ENCODE assay signal across 8 cellular contexts in genomic region chr11:129895126-129896041, GRCh38. TPM values are rescaled to one million over a fixed set of nuclear protein-coding genes. Genes with fewer than 3 reads are reported as not detected.
A peak's percentile ranks its signal among the peaks of the same experiment; 100 is the strongest.
DNase-seq lines count a peak whose midpoint lies in the region; ATAC-seq and TF ChIP-seq lines count a peak whose summit lies in the region.

Gene NFRKB (minus strand): TSS chr11:129895578. CDS start chr11:129892849, 2,729 bp downstream.

- H3F3A ChIP-seq in neural cell (ENCODE audit: insufficient read depth, low read length, poor library complexity, severe bottlenecking) = no peaks in the 10 kb centered on the region

- H3K9me3 ChIP-seq in Karpas-422 (ENCODE audit: low read length) = no peaks in the 10 kb centered on the region
- no peaks in the 10 kb centered on the region for H3K9me3 ChIP-seq in neural cell (ENCODE audit: low read length)
- no peaks in the 10 kb centered on the region for H3K9me3 ChIP-seq in stomach

- TF ChIP-seq CTCF in neural cell (IDR thresholded peaks at IDR 0.05; ENCODE audit: poor library complexity, severe bottlenecking) (peak; percentile 56), stomach (IDR thresholded peaks at IDR 0.05) (peak in 1 of 7 experiments; percentile 47)

- no peaks in the 10 kb centered on the region for H3K9me2 ChIP-seq in Karpas-422 (replicated peaks; ENCODE audit: insufficient read depth, low read length)
- H3K9me2 ChIP-seq in neural cell (ENCODE audit: insufficient read depth, low read length) = no peaks in the 10 kb centered on the region

- DNase-seq in Daoy (ENCODE audit: low read depth) (peak; percentile 83), Karpas-422 (peak; percentile 88), fibroblast of the conjunctiva (ENCODE audit: low read depth) (peak; percentile 20), stomach (peak; percentile 93)
- DNase-seq in activated effector memory CD4-positive, alpha-beta T cell treated with anti-CD3 and anti-CD28 coated beads, Interleukin-2, amount 50 U/mL, for 16 hours = peak; percentile 95

- H3K79me2 ChIP-seq in Karpas-422 (ENCODE audit: low read length) (peaks cover 31% of the 10 kb centered on the region), neural cell (replicated peaks; ENCODE audit: insufficient read depth, low read length) (peaks cover 17% of the 10 kb centered on the region)

- no peaks in the 10 kb centered on the region for H4K20me1 ChIP-seq in Karpas-422 (ENCODE audit: insufficient read depth, low read depth, low read length)
- H4K20me1 ChIP-seq in neural cell (ENCODE audit: insufficient read depth) = no peaks in the 10 kb centered on the region

- no peak within 1 kb of the TSS; the same call in 1 of the 2 replicates for H2AFZ ChIP-seq in Karpas-422 (ENCODE audit: low read length)
- H2AFZ ChIP-seq in neural cell (ENCODE audit: low read depth, low read length) = peak within 1 kb of the TSS; percentile 96

- intact Hi-C loops in stomach (cut with DNase I; ENCODE audit: low total_unique reads) = no loop called here

- H3K4me1 ChIP-seq in Karpas-422 (ENCODE audit: low read length) = peaks cover 15% of the 10 kb centered on the region
- H3K4me1 ChIP-seq in stomach = peaks cover 12 to 24% (median 18%) of the 10 kb centered on the region in 4 donors

- H3K4me2 ChIP-seq in Karpas-422 (ENCODE audit: low read depth, low read length, poor library complexity, severe bottlenecking) (peak within 1 kb of the TSS; percentile 79), neural cell (ENCODE audit: low read length) (peak within 1 kb of the TSS; percentile 77)

- peak within 1 kb of the TSS; percentile 82 for H3K4me3 ChIP-seq in Karpas-422 (ENCODE audit: low read length)
- H3K4me3 ChIP-seq in neural cell (ENCODE audit: low read length) = peak within 1 kb of the TSS; percentile 93
- H3K4me3 ChIP-seq in stomach = peak within 1 kb of the TSS; percentile 91 to 100 (median 98)

- TF ChIP-seq POLR2A in Raji (IDR thresholded peaks at IDR 0.05; ENCODE audit: insufficient read depth, low read depth, low read length) = peak; percentile 76
- TF ChIP-seq POLR2A in stomach (IDR thresholded peaks at IDR 0.05) = no peak

- 0 out of 2 replicates have a peak, but pooled peaks cover 9% of the 10 kb centered on the region for H3K36me3 ChIP-seq in Karpas-422 (ENCODE audit: insufficient read depth, low read length)
- no peaks in the 10 kb centered on the region for H3K36me3 ChIP-seq in neural cell (ENCODE audit: insufficient read depth, low read length)
- H3K36me3 ChIP-seq in stomach = peaks cover 3 to 36% (median 33%) of the 10 kb centered on the region in 4 donors

- H3K9ac ChIP-seq in Karpas-422 (ENCODE audit: low read length) = peak within 1 kb of the TSS; percentile 79
- peak within 1 kb of the TSS; percentile 73 for H3K9ac ChIP-seq in neural cell (ENCODE audit: low read length)

- peak within 1 kb of the TSS; percentile 43; the same call in 1 of the 2 replicates for H3K27ac ChIP-seq in Karpas-422 (ENCODE audit: low read length)
- peak within 1 kb of the TSS; percentile 56 for H3K27ac ChIP-seq in neural cell (ENCODE audit: low read length)
- H3K27ac ChIP-seq in stomach = peak within 1 kb of the TSS; percentile 80 to 91 (median 87)

- 1 to 2% (median 1%) methylated on average over 31 to 77 of the region's 77 CpGs for WGBS in stomach, 5 donors

- ATAC-seq in GM21786 (IDR thresholded peaks at IDR 0.05; ENCODE audit: unreplicated experiment) = peak; percentile 90

- H3K27me3 ChIP-seq in Karpas-422 (ENCODE audit: low read length) = no peaks in the 10 kb centered on the region
- no peaks in the 10 kb centered on the region for H3K27me3 ChIP-seq in neural cell (ENCODE audit: insufficient read depth, low read depth, low read length)
- H3K27me3 ChIP-seq in stomach = no peaks in the 10 kb centered on the region

- TF ChIP-seq RAD21 in neural cell (conservative IDR thresholded peaks at IDR 0.05) = no peak

- TF ChIP-seq EP300 in neural cell (conservative IDR thresholded peaks at IDR 0.05; ENCODE audit: poor library complexity, severe bottlenecking) = no peak
- TF ChIP-seq EP300 in stomach (IDR thresholded peaks at IDR 0.05) = no peak

TF ChIP-seq in neural cell, 6 proteins besides CTCF, POLR2A, EP300 and RAD21:
- no peak for TF ChIP-seq EZH2 (IDR thresholded peaks at IDR 0.05; ENCODE audit: borderline replicate concordance, insufficient read depth, low read length, poor library complexity, severe bottlenecking)
- no peak for TF ChIP-seq TAF1 (IDR thresholded peaks at IDR 0.05; ENCODE audit: low read depth)
- no peak for TF ChIP-seq REST (IDR thresholded peaks at IDR 0.05; ENCODE audit: borderline replicate concordance)
- no peak for TF ChIP-seq MXI1 (conservative IDR thresholded peaks at IDR 0.05; ENCODE audit: poor library complexity, severe bottlenecking)
- peak; percentile 75 for TF ChIP-seq POLR2AphosphoS5 (IDR thresholded peaks at IDR 0.05)
- peak; percentile 27 for TF ChIP-seq SMC3 (conservative IDR thresholded peaks at IDR 0.05; ENCODE audit: poor library complexity)

RNA-seq across cellular contexts. Expression of gene NFRKB, which starts in this region (rescaled TPM):
- 20.2 and 21.5 TPM in 2 replicates for total RNA-seq in Daoy (2014; rRNA removed; shearing (Covaris generic))
- 9.4 and 26.9 TPM in 2 replicates for total RNA-seq in Karpas-422 (2014; rRNA removed; shearing (Covaris generic); ENCODE audit: low replicate concordance)
- polyA plus RNA-seq in neural cell (26.6 and 26.7 TPM in 2 replicates), stomach (1 to 10 TPM; 4.4 to 7.2 (median 5.4) TPM)
- polyA minus RNA-seq in neural cell = 35.8 and 38.1 TPM in 2 replicates
- 100 to 1,000 TPM in 1 of 5 donors, 10 to 100 TPM in 3, 1 to 10 TPM in 1; 5.8 to 127 (median 33.3) TPM for total RNA-seq in stomach

Comparison
In these comparisons a context has a peak if more than half of its experiments do, and no peak if none do; other contexts are left out.
1. Peak in every context shown above with its lines: DNase-seq, ATAC-seq, H3K4me3 ChIP-seq and H3K27ac ChIP-seq.
2. DNase-seq: peak in every context shown above with its lines; median percentile 95 in activated effector memory CD4-positive, alpha-beta T cell treated with anti-CD3 and anti-CD28 coated beads, Interleukin-2, amount 50 U/mL, for 16 hours; 93 in stomach; 88 in Karpas-422; 83 in Daoy; 20 in fibroblast of the conjunctiva.